In genomic region chr3:122858373-122858772, GRCh38 we compare ENCODE assay signal across 11 cellular contexts.
A peak's percentile ranks its signal among the peaks of the same experiment; 100 is the strongest.
DNase-seq lines count a peak whose midpoint lies in the region; ATAC-seq and TF ChIP-seq lines count a peak whose summit lies in the region.
"Had no signal": no experiment of that assay in that cellular context is flagged by ENCODE, and none has a peak within 500 bp of the region (broad histone marks: within the 10 kb centered on the region; RNA-seq: fewer than 3 reads in every experiment).

No MANE protein-coding gene starts in this region.

- in situ Hi-C loops in mammary epithelial cell (cut with MboI; ENCODE audit: low sequenced_read_pairs in 2 of 2), result loop anchor here in 1 of 2 donors (25.0 kb wide), 1 partner anchor 179 kb away; the partner anchor contains the start of gene SEMA5B
- in situ Hi-C loops in HAP-1 (cut with MboI; ENCODE audit: low sequenced_read_pairs), result no loop called here

- no peak for DNase-seq in LNCaP clone FGC (ENCODE audit: low read depth)
- DNase-seq in mammary epithelial cell, result peak; percentile 32
- peak; percentile 30 for DNase-seq in myocyte (ENCODE audit: low read depth)
- no peak for DNase-seq in HAP-1 (ENCODE audit: low spot score in 2 of 2)
- no peak for DNase-seq in CD14-positive monocyte (ENCODE audit: low spot score)
- DNase-seq in stimulated activated effector memory CD8-positive, alpha-beta T cell treated with anti-CD3 and anti-CD28 coated beads, Interleukin-12 subunit alpha, Interleukin-12 subunit beta, amount 100 ng/mL, for 72 hours (ENCODE audit: low spot score in 2 of 2), result no peak
- DNase-seq: activated T-cell treated with anti-CD3 and anti-CD28 coated beads, Interleukin-2, amount 50 U/mL, for 72 hours; left ventricle myocardium superior; NCI-H2029 treated with DMSO at 0.1 percent for 48 hours had no signal

- H3K9me2 ChIP-seq in DOHH2 (replicated peaks; ENCODE audit: control insufficient read depth, low read length), result no peaks in the 10 kb centered on the region

- no peaks in the 10 kb centered on the region for H3K4me1 ChIP-seq in DOHH2 (ENCODE audit: control insufficient read depth, low read length)
- H3K4me1 ChIP-seq in mammary epithelial cell (ENCODE audit: insufficient read depth, low read length), result no peaks in the 10 kb centered on the region
- H3K4me1 ChIP-seq in HAP-1, result no peaks in the 10 kb centered on the region

- H3K9me3 ChIP-seq in DOHH2 (ENCODE audit: control insufficient read depth, insufficient read depth, low read length) (no peaks in the 10 kb centered on the region), mammary epithelial cell (replicated peaks; ENCODE audit: insufficient read depth, low read length) (no peaks in the 10 kb centered on the region), HAP-1 (no peaks in the 10 kb centered on the region)

- 13% methylated on average over 1 of the region's 1 CpG for WGBS in mammary epithelial cell (ENCODE audit: low coverage, missing lambda C conversion rate)

- no peak overlapping the region for H3K4me3 Mint-ChIP-seq in CD14-positive monocyte
- no peak overlapping the region for H3K4me3 Mint-ChIP-seq in stimulated activated effector memory CD8-positive, alpha-beta T cell treated with anti-CD3 and anti-CD28 coated beads, Interleukin-12 subunit alpha, Interleukin-12 subunit beta, amount 100 ng/mL, for 72 hours
- H3K4me3 Mint-ChIP-seq: activated T-cell treated with anti-CD3 and anti-CD28 coated beads, Interleukin-2, amount 50 U/mL, for 72 hours had no signal

- no peaks in the 10 kb centered on the region for H3K79me2 ChIP-seq in DOHH2 (ENCODE audit: control insufficient read depth, low read length)
- no peaks in the 10 kb centered on the region for H3K79me2 ChIP-seq in mammary epithelial cell (ENCODE audit: insufficient read depth, low read length)

- CTCF ChIA-PET in mammary epithelial cell (lab: Charles Lee; ENCODE audit: low non-redundant PET), result interaction anchor here (0.6 kb wide), 1 partner anchor 84 kb away, joined by 3 read pairs; no protein-coding TSS in a partner anchor

- H3K27ac ChIP-seq in DOHH2 (ENCODE audit: low read depth, low read length), result no peak overlapping the region
- H3K27ac ChIP-seq in mammary epithelial cell (ENCODE audit: insufficient read depth, low read depth, low read length), result no peak overlapping the region

- H4K20me1 ChIP-seq in DOHH2 (ENCODE audit: control insufficient read depth, insufficient read depth, low read depth, low read length), result no peaks in the 10 kb centered on the region
- H4K20me1 ChIP-seq in mammary epithelial cell (ENCODE audit: insufficient read depth, low read length), result no peaks in the 10 kb centered on the region

- no peak overlapping the region for H3K4me2 ChIP-seq in DOHH2 (ENCODE audit: low read length)
- H3K4me2 ChIP-seq in mammary epithelial cell (ENCODE audit: insufficient read depth, low read depth, low read length), result no peak overlapping the region

- no peaks in the 10 kb centered on the region for H3K36me3 ChIP-seq in DOHH2 (ENCODE audit: control insufficient read depth, low read length)
- no peaks in the 10 kb centered on the region for H3K36me3 ChIP-seq in mammary epithelial cell (ENCODE audit: insufficient read depth, low read length)
- H3K36me3 ChIP-seq in HAP-1 (replicated peaks), result no peaks in the 10 kb centered on the region

- no peak overlapping the region for H3K9ac ChIP-seq in mammary epithelial cell (ENCODE audit: insufficient read depth, low read length)

- BruUV-seq in mammary epithelial cell (replicated peaks; lab: Mats Ljungman, UMichigan), result no TSS peak

- H3K27ac Mint-ChIP-seq in CD14-positive monocyte, result no peak overlapping the region
- H3K27ac Mint-ChIP-seq in stimulated activated effector memory CD8-positive, alpha-beta T cell treated with anti-CD3 and anti-CD28 coated beads, Interleukin-12 subunit alpha, Interleukin-12 subunit beta, amount 100 ng/mL, for 72 hours, result no peak overlapping the region
- H3K27ac Mint-ChIP-seq: activated T-cell treated with anti-CD3 and anti-CD28 coated beads, Interleukin-2, amount 50 U/mL, for 72 hours had no signal

- no peaks in the 10 kb centered on the region for H3F3A ChIP-seq in DOHH2 (ENCODE audit: control insufficient read depth, insufficient read depth)

- peak; percentile 38 for TF ChIP-seq CTCF in DOHH2 (IDR thresholded peaks at IDR 0.05; ENCODE audit: low read depth, low read length, poor library complexity, severe bottlenecking)
- TF ChIP-seq CTCF in LNCaP clone FGC (IDR thresholded peaks at IDR 0.05; ENCODE audit: control insufficient read depth, extremely low read depth, insufficient read depth), result peak; percentile 46
- TF ChIP-seq CTCF in mammary epithelial cell (conservative IDR thresholded peaks at IDR 0.05 in 1 of 2, IDR thresholded peaks at IDR 0.05 in 1 of 2; ENCODE audit: extremely low read depth in 1 of 2, insufficient read depth in 1 of 2, low read depth in 1 of 2, low read length in 2 of 2), result peak; percentile 52 to 59
- TF ChIP-seq CTCF in CD14-positive monocyte (IDR thresholded peaks at IDR 0.05), result no peak

- intact Hi-C loops in mammary epithelial cell (cut with micrococcal nuclease) (loop anchor here (1.0 to 5.0 kb wide), 6 partner anchors 64 to 399 kb away; no protein-coding TSS in a partner anchor), CD14-positive monocyte (cut with micrococcal nuclease) (loop anchor here in 1 of 2 donors (10.0 kb wide), 1 partner anchor 104 kb away; no protein-coding TSS in a partner anchor)

- no peak overlapping the region for H3K4me3 ChIP-seq in DOHH2 (ENCODE audit: low read length)
- H3K4me3 ChIP-seq in LNCaP clone FGC (ENCODE audit: low read depth, low read length), result no peak overlapping the region
- no peak overlapping the region for H3K4me3 ChIP-seq in mammary epithelial cell (replicated peaks in 1 of 3; ENCODE audit: insufficient read depth in 1 of 3, low read depth in 2 of 3, low read length in 3 of 3)
- no peak overlapping the region for H3K4me3 ChIP-seq in HAP-1

- no peaks in the 10 kb centered on the region for H3K4me1 Mint-ChIP-seq in CD14-positive monocyte
- H3K4me1 Mint-ChIP-seq in stimulated activated effector memory CD8-positive, alpha-beta T cell treated with anti-CD3 and anti-CD28 coated beads, Interleukin-12 subunit alpha, Interleukin-12 subunit beta, amount 100 ng/mL, for 72 hours, result no peaks in the 10 kb centered on the region

- dilution Hi-C loops in mammary epithelial cell (cut with HindIII; ENCODE audit: low sequenced_read_pairs), result no loop called here

- ATAC-seq in stimulated activated effector memory CD8-positive, alpha-beta T cell treated with anti-CD3 and anti-CD28 coated beads, Interleukin-12 subunit alpha, Interleukin-12 subunit beta, amount 100 ng/mL, for 72 hours, result no peak
- no peak for ATAC-seq in HG02763 (IDR thresholded peaks at IDR 0.05; ENCODE audit: unreplicated experiment)
- ATAC-seq: activated T-cell treated with anti-CD3 and anti-CD28 coated beads, Interleukin-2, amount 50 U/mL, for 72 hours; left ventricle myocardium superior had no signal

- H3K9me3 Mint-ChIP-seq in CD14-positive monocyte, result no peaks in the 10 kb centered on the region
- H3K9me3 Mint-ChIP-seq in stimulated activated effector memory CD8-positive, alpha-beta T cell treated with anti-CD3 and anti-CD28 coated beads, Interleukin-12 subunit alpha, Interleukin-12 subunit beta, amount 100 ng/mL, for 72 hours, result no peaks in the 10 kb centered on the region
- H3K9me3 Mint-ChIP-seq: activated T-cell treated with anti-CD3 and anti-CD28 coated beads, Interleukin-2, amount 50 U/mL, for 72 hours had no signal

- H3K27me3 ChIP-seq in DOHH2 (ENCODE audit: control insufficient read depth, low read length) (no peaks in the 10 kb centered on the region), mammary epithelial cell (ENCODE audit: insufficient read depth, low read length) (no peaks in the 10 kb centered on the region), HAP-1 (ENCODE audit: low read depth) (no peaks in the 10 kb centered on the region)

- H3K27me3 Mint-ChIP-seq in CD14-positive monocyte (ENCODE audit: low read depth in 3 of 3), result no peaks in the 10 kb centered on the region

- peaks cover 63 to 90% of the 10 kb centered on the region in 2 donors for H3K36me3 Mint-ChIP-seq in CD14-positive monocyte
- peaks cover 6% of the 10 kb centered on the region for H3K36me3 Mint-ChIP-seq in stimulated activated effector memory CD8-positive, alpha-beta T cell treated with anti-CD3 and anti-CD28 coated beads, Interleukin-12 subunit alpha, Interleukin-12 subunit beta, amount 100 ng/mL, for 72 hours

- no peak overlapping the region for H2AFZ ChIP-seq in mammary epithelial cell (ENCODE audit: low read depth, low read length)

Comparison
In these comparisons a context has a peak if more than half of its experiments do, and no peak if none do; other contexts are left out.
1. DNase-seq: peak in mammary epithelial cell (single experiment) and myocyte (single experiment); none in LNCaP clone FGC (single experiment), HAP-1 (0 of 2), CD14-positive monocyte (single experiment) and stimulated activated effector memory CD8-positive, alpha-beta T cell treated with anti-CD3 and anti-CD28 coated beads, Interleukin-12 subunit alpha, Interleukin-12 subunit beta, amount 100 ng/mL, for 72 hours (0 of 2).